10 cellular contexts compared by ENCODE assay signal in genomic region chr9:134571946-134572914, GRCh38.
DNase-seq lines count a peak whose midpoint lies in the region; ATAC-seq, FAIRE-seq and TF ChIP-seq lines count a peak whose summit lies in the region.
"Had no signal": no experiment of that assay in that cellular context is flagged by ENCODE, and none has a peak within 500 bp of the region (broad histone marks: within the 10 kb centered on the region; RNA-seq: fewer than 3 reads in every experiment).

No MANE protein-coding gene starts in this region.

- H3K27ac ChIP-seq in BLaER1 = no peak overlapping the region
- H3K27ac ChIP-seq in GM12878 (ENCODE audit: control insufficient read depth, insufficient read depth) = no peak overlapping the region

- RAD21 ChIA-PET in GM12878 (lab: Charles Lee; ENCODE audit: unreplicated experiment) = no interaction called here

- TF ChIP-seq POLR2A in GM12891 (IDR thresholded peaks at IDR 0.05; ENCODE audit: low read depth, low read length) (no peak), GM12878 (IDR thresholded peaks at IDR 0.05; ENCODE audit: low read depth, low read length) (no peak)

- H2AFZ ChIP-seq in GM12878 (ENCODE audit: control insufficient read depth, low read depth, low read length) = no peak overlapping the region

- H3K27me3 ChIP-seq in BLaER1 (no peaks in the 10 kb centered on the region), GM12878 (replicated peaks in 1 of 2; ENCODE audit: control insufficient read depth in 2 of 2, insufficient read depth in 2 of 2, low read length in 1 of 2) (peaks cover 0 to 2% of the 10 kb centered on the region in 2 experiments; a peak in 1 of 4 replicates)

- H3K27me3 Mint-ChIP-seq in natural killer cell treated with Interleukin-12 subunit alpha and Interleukin-12 subunit beta and Interleukin-15 and Interleukin-18, amount 100 ng/mL, for 72 hours = peaks cover 4 to 10% of the 10 kb centered on the region in 2 donors

- POLR2A ChIA-PET in GM12878 (lab: Charles Lee) = no interaction called here

- no TSS peak for BruUV-seq in GM12878 (replicated peaks; lab: Mats Ljungman, UMichigan)

- SMC1A ChIA-PET in GM12878 (lab: Charles Lee; ENCODE audit: uncharacterized antibody, unreplicated experiment) = no interaction called here

- in situ Hi-C loops in GM12878 (cut with MboI) = no loop called here

- peaks cover under 1% of the 10 kb centered on the region; the same call in 1 of the 2 replicates for H3K9me3 ChIP-seq in BLaER1
- H3K9me3 ChIP-seq in GM12878 (replicated peaks; ENCODE audit: control insufficient read depth, insufficient read depth, low read length) = no peaks in the 10 kb centered on the region

- no peaks in the 10 kb centered on the region for H3K9me3 Mint-ChIP-seq in natural killer cell treated with Interleukin-12 subunit alpha and Interleukin-12 subunit beta and Interleukin-15 and Interleukin-18, amount 100 ng/mL, for 72 hours

- H3K4me3 Mint-ChIP-seq in natural killer cell treated with Interleukin-12 subunit alpha and Interleukin-12 subunit beta and Interleukin-15 and Interleukin-18, amount 100 ng/mL, for 72 hours = no peak overlapping the region

- H4K20me1 ChIP-seq in BLaER1 = no peaks in the 10 kb centered on the region
- no peaks in the 10 kb centered on the region for H4K20me1 ChIP-seq in GM12878 (ENCODE audit: control insufficient read depth, insufficient read depth)

- H3K27ac Mint-ChIP-seq in natural killer cell treated with Interleukin-12 subunit alpha and Interleukin-12 subunit beta and Interleukin-15 and Interleukin-18, amount 100 ng/mL, for 72 hours = no peak overlapping the region

- H3K4me3 ChIP-seq in BLaER1 (0 out of 2 replicates have a peak overlapping the region, but pooled peaks have one; percentile 56), GM12878 (no peak overlapping the region)
- H3K4me3 ChIP-seq: smooth muscle cell had no signal

- TF ChIP-seq RAD21 in GM12878 (IDR thresholded peaks at IDR 0.05; ENCODE audit: insufficient read depth, low read depth, low read length) = no peak

- no peaks in the 10 kb centered on the region for H3K79me2 ChIP-seq in GM12878 (ENCODE audit: control insufficient read depth, insufficient read depth, low read length)

- ATAC-seq in GM12878 = peak; percentile 49
- ATAC-seq in natural killer cell treated with Interleukin-12 subunit alpha and Interleukin-12 subunit beta and Interleukin-15 and Interleukin-18, amount 100 ng/mL, for 72 hours = peak; percentile 40 to 41
- ATAC-seq in GM18867 (IDR thresholded peaks at IDR 0.05; ENCODE audit: unreplicated experiment) = no peak
- no peak for ATAC-seq in GM19395 (IDR thresholded peaks at IDR 0.05; ENCODE audit: unreplicated experiment)

- intact Hi-C loops in GM12878 (cut with micrococcal nuclease; ENCODE audit: unreplicated experiment) = no loop called here

- H3K4me2 ChIP-seq in BLaER1 (peak overlapping the region; percentile 96), GM12878 (ENCODE audit: control insufficient read depth, insufficient read depth) (no peak overlapping the region)
- H3K4me2 ChIP-seq: smooth muscle cell had no signal

- TF ChIP-seq CTCF in GM12878 (IDR thresholded peaks at IDR 0.05 in 2 of 3, conservative IDR thresholded peaks at IDR 0.05 in 1 of 3; ENCODE audit: control insufficient read depth in 2 of 3, extremely low read depth in 1 of 3, insufficient read depth in 1 of 3, low read depth in 3 of 3, low read length in 3 of 3) = no peak

- no peak for FAIRE-seq in GM12891 (lab: Jason Lieb, UNC)
- FAIRE-seq in GM12878 (lab: Jason Lieb, UNC) = no peak

- H3K4me1 ChIP-seq in BLaER1 (peaks cover 49% of the 10 kb centered on the region), GM12878 (ENCODE audit: control insufficient read depth, insufficient read depth, low read length) (no peaks in the 10 kb centered on the region)

- H3K9ac ChIP-seq in BLaER1 = no peak overlapping the region; the same call in 1 of the 2 replicates
- H3K9ac ChIP-seq in GM12878 (ENCODE audit: control insufficient read depth, insufficient read depth, low read length) = no peak overlapping the region

- H3K36me3 Mint-ChIP-seq in natural killer cell treated with Interleukin-12 subunit alpha and Interleukin-12 subunit beta and Interleukin-15 and Interleukin-18, amount 100 ng/mL, for 72 hours = no peaks in the 10 kb centered on the region

- no peak for TF ChIP-seq EP300 in GM12878 (IDR thresholded peaks at IDR 0.05; ENCODE audit: borderline replicate concordance in 1 of 2, control insufficient read depth in 1 of 2, low read depth in 2 of 2, low read length in 2 of 2)

- no peaks in the 10 kb centered on the region for H3K4me1 Mint-ChIP-seq in natural killer cell treated with Interleukin-12 subunit alpha and Interleukin-12 subunit beta and Interleukin-15 and Interleukin-18, amount 100 ng/mL, for 72 hours (ENCODE audit: low read depth in 2 of 2)

- 48% methylated on average over 18 of the region's 18 CpGs for WGBS in GM12878 (ENCODE audit: insufficient coverage, insufficient replicate concordance, low lambda C conversion rate, missing lambda C conversion rate)

- DNase-seq in GM12891 (ENCODE audit: insufficient read length, low spot score) (no peak), GM12878 (ENCODE audit: low read depth, low spot score) (no peak), GOT3 (lab: John Stamatoyannopoulos, UW) (no peak), SIG-M5 treated with dmso at 0.1 percent for 504 hours (lab: John Stamatoyannopoulos, UW; ENCODE audit: unreplicated experiment) (no peak)
- no peak for DNase-seq in natural killer cell treated with Interleukin-12 subunit alpha and Interleukin-12 subunit beta and Interleukin-15 and Interleukin-18, amount 100 ng/mL, for 72 hours (ENCODE audit: low spot score)
- DNase-seq: NCI-H1105 had no signal

- CTCF ChIA-PET in GM12878 (lab: Yijun Ruan, JAX) = no interaction called here

- H3K36me3 ChIP-seq in BLaER1 (no peaks in the 10 kb centered on the region), GM12878 (ENCODE audit: control insufficient read depth in 2 of 2, insufficient read depth in 2 of 2, low read length in 1 of 2) (no peaks in the 10 kb centered on the region)

TF ChIP-seq in GM12891, 5 proteins besides CTCF, POLR2A, EP300 and RAD21:
- TF ChIP-seq SPI1 (IDR thresholded peaks at IDR 0.05; ENCODE audit: low read depth, low read length) = 0 out of 2 replicates have a peak, but pooled peaks have one; percentile 22
- no peak for TF ChIP-seq PAX5 (IDR thresholded peaks at IDR 0.05; ENCODE audit: insufficient read depth, low read length, severe bottlenecking)

TF ChIP-seq in GM12878, 131 proteins besides CTCF, POLR2A, EP300 and RAD21:
- TF ChIP-seq MXI1 (IDR thresholded peaks at IDR 0.05; ENCODE audit: low read depth, low read length) (no peak), ZBTB33 (IDR thresholded peaks at IDR 0.05) (peak; percentile 95), DPF2 (IDR thresholded peaks at IDR 0.05) (peak; percentile 57)

Comparison
In these comparisons a context has a peak if more than half of its experiments do, and no peak if none do; other contexts are left out.
1. ATAC-seq: peak in GM12878 (single experiment) and natural killer cell treated with Interleukin-12 subunit alpha and Interleukin-12 subunit beta and Interleukin-15 and Interleukin-18, amount 100 ng/mL, for 72 hours (2 of 2); none in GM18867 (single experiment) and GM19395 (single experiment).